ENCODE assay signal across 18 cellular contexts in the genomic region with DNA sequence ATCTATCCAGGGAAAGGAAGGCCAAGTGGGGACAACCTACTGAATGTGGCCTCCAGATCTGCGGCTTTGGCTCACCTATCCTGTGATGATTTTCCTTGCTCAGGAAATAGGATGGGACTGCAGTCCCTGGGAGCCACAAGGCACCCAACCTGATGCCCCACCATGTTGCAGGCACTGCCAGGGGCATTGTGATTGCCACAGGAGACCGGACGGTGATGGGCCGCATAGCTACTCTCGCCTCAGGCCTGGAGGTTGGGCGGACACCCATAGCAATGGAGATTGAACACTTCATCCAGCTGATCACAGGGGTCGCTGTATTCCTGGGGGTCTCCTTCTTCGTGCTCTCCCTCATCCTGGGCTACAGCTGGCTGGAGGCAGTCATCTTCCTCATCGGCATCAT. TPM values are rescaled to one million over a fixed set of nuclear protein-coding genes. Genes with fewer than 3 reads are reported as not detected.
DNase-seq lines count a peak whose midpoint lies in the region; ATAC-seq and TF ChIP-seq lines count a peak whose summit lies in the region.
"Had no signal": no experiment of that assay in that cellular context is flagged by ENCODE, and none has a peak within 500 bp of the region (broad histone marks: within the 10 kb centered on the region; RNA-seq: fewer than 3 reads in every experiment).

No MANE protein-coding gene starts in this region.

- WGBS in heart right ventricle, 2 donors, result 95 to 96% methylated on average over 9 of the region's 9 CpGs

- DNase-seq in heart right ventricle (no peak), Right ventricle myocardium inferior (ENCODE audit: missing footprints) (no peak), right atrium auricular region (ENCODE audit: low spot score) (no peak), gastrocnemius medialis (peak in 1 of 2 donors; percentile 60), NCI-H1436 treated with DMSO at 0.1 percent for 48 hours (lab: John Stamatoyannopoulos, UW) (no peak), SKM-1 treated with dmso at 0.1 percent for 144 hours (lab: John Stamatoyannopoulos, UW; ENCODE audit: unreplicated experiment) (no peak)
- no peak for DNase-seq in activated naive CD4-positive, alpha-beta T cell treated with Interleukin-2 at 50 U/mL for 16 hours
- DNase-seq: COR-L47, DMS153, KBM-7, NCI-H1048, NCI-H345, NCI-H69 had no signal

- TF ChIP-seq CTCF in heart right ventricle (IDR thresholded peaks at IDR 0.05) (no peak), right atrium auricular region (IDR thresholded peaks at IDR 0.05) (no peak), gastrocnemius medialis (IDR thresholded peaks at IDR 0.05 in 4 of 5, conservative IDR thresholded peaks at IDR 0.05 in 1 of 5) (no peak)

- H3K27ac ChIP-seq in heart right ventricle (peak overlapping the region in 9 of 10 donors; percentile 3 to 88 (median 70)), right atrium auricular region (peak overlapping the region; percentile 65 to 91), gastrocnemius medialis (peak overlapping the region; percentile 92 to 100 (median 98))
- H3K27ac ChIP-seq: C4-2B, RWPE1 had no signal

- intact Hi-C loops in heart right ventricle (cut with DNase I), result no loop called here
- intact Hi-C loops in Right ventricle myocardium inferior (cut with DNase I), result no loop called here
- intact Hi-C loops in gastrocnemius medialis (cut with DNase I; ENCODE audit: low total_unique reads), result no loop called here

- peaks cover 0 to 92% (median 4%) of the 10 kb centered on the region in 9 donors for H3K36me3 ChIP-seq in heart right ventricle
- H3K36me3 ChIP-seq in right atrium auricular region, result peaks cover 71% of the 10 kb centered on the region
- H3K36me3 ChIP-seq in gastrocnemius medialis, result peaks cover 0 to 56% of the 10 kb centered on the region in 2 donors

- H3K9me3 ChIP-seq in heart right ventricle (no peaks in the 10 kb centered on the region), right atrium auricular region (no peaks in the 10 kb centered on the region), gastrocnemius medialis (no peaks in the 10 kb centered on the region)

- TF ChIP-seq POLR2A in gastrocnemius medialis (IDR thresholded peaks at IDR 0.05), result no peak

- H3K4me1 ChIP-seq in heart right ventricle (peaks cover 0 to 98% (median 59%) of the 10 kb centered on the region in 9 donors), right atrium auricular region (peaks cover 0 to 67% of the 10 kb centered on the region in 2 donors), gastrocnemius medialis (peaks cover 91 to 93% of the 10 kb centered on the region in 2 donors)

- H3K4me3 ChIP-seq in heart right ventricle (no peak overlapping the region), right atrium auricular region (no peak overlapping the region), gastrocnemius medialis (peak overlapping the region in 3 of 4 donors; percentile 4 to 12 (median 4))

- ATAC-seq in heart right ventricle, result no peak
- ATAC-seq in Right ventricle myocardium inferior, result no peak
- no peak for ATAC-seq in gastrocnemius medialis
- no peak for ATAC-seq in HG02798 (IDR thresholded peaks at IDR 0.05; ENCODE audit: poor library complexity, unreplicated experiment)

- in situ Hi-C loops in gastrocnemius medialis (cut with MboI; ENCODE audit: low sequenced_read_pairs in 4 of 4), result no loop called here

- H3K27me3 ChIP-seq in heart right ventricle (no peaks in the 10 kb centered on the region), right atrium auricular region (no peaks in the 10 kb centered on the region), gastrocnemius medialis (no peaks in the 10 kb centered on the region)

RNA-seq across cellular contexts. Expression of gene ATP1A2, which starts 11.8 kb away (rescaled TPM):
- total RNA-seq in heart right ventricle, result 100 to 1,000 TPM; 108 to 342 (median 207) TPM
- 10 to 100 TPM; 14.2 to 83.8 TPM for polyA plus RNA-seq in heart right ventricle
- 209 TPM for total RNA-seq in Right ventricle myocardium inferior
- 100 to 1,000 TPM; 146 to 228 TPM for total RNA-seq in right atrium auricular region
- 100 to 1,000 TPM; 281 to 710 (median 413) TPM for total RNA-seq in gastrocnemius medialis
- total RNA-seq: M059J had no signal

RNA-seq across cellular contexts. Expression of gene ATP1A4, which starts 24.0 kb away (rescaled TPM):
- total RNA-seq in heart right ventricle (1 to 10 TPM in 1 of 10 donors, under 1 TPM in 4, not detected in 5; 0.14 to 1.5 (median 0.50) TPM), Right ventricle myocardium inferior (not detected), right atrium auricular region (not detected), gastrocnemius medialis (under 1 TPM in 2 of 4 donors, not detected in 2; 0.07 to 0.47 TPM)
- under 1 TPM; 0.04 to 0.29 TPM for polyA plus RNA-seq in heart right ventricle
- total RNA-seq: A172, M059J had no signal

RNA-seq across cellular contexts. Expression of gene IGSF8, which starts 29.0 kb away (rescaled TPM):
- total RNA-seq in heart right ventricle, result 10 to 100 TPM; 17.0 to 42.2 (median 20.6) TPM
- polyA plus RNA-seq in heart right ventricle, result 10 to 100 TPM; 13.4 to 27.1 TPM
- 21.9 TPM for total RNA-seq in Right ventricle myocardium inferior
- 10 to 100 TPM; 20.1 to 20.8 TPM for total RNA-seq in right atrium auricular region
- total RNA-seq in gastrocnemius medialis, result 10 to 100 TPM in 1 of 4 donors, 1 to 10 TPM in 3; 3.4 to 12.8 (median 8.7) TPM

RNA-seq across cellular contexts. Expression of gene KCNJ9, which starts 46.0 kb away (rescaled TPM):
- total RNA-seq in heart right ventricle (under 1 TPM in 3 of 10 donors, not detected in 7; 0.06 to 0.09 (median 0.07) TPM), Right ventricle myocardium inferior (not detected), right atrium auricular region (under 1 TPM in 1 of 2 donors, not detected in 1; 0.08 TPM), gastrocnemius medialis (not detected)
- polyA plus RNA-seq in heart right ventricle, result under 1 TPM in 1 of 2 donors, not detected in 1; 0.01 TPM
- total RNA-seq: A172, M059J had no signal

RNA-seq across cellular contexts. Expression of gene KCNJ10, which starts 57.4 kb away (rescaled TPM):
- total RNA-seq in heart right ventricle (1 to 10 TPM in 1 of 10 donors, not detected in 9; 1.9 TPM), Right ventricle myocardium inferior (not detected), right atrium auricular region (under 1 TPM in 1 of 2 donors, not detected in 1; 0.20 TPM), gastrocnemius medialis (not detected)
- polyA plus RNA-seq in heart right ventricle, result under 1 TPM in 1 of 2 donors, not detected in 1; 0.09 TPM
- total RNA-seq: A172, M059J had no signal

Comparison
In these comparisons a context has a peak if more than half of its experiments do, and no peak if none do; other contexts are left out.
1. H3K4me3 ChIP-seq: peak in gastrocnemius medialis (3 of 4); none in heart right ventricle (0 of 10) and right atrium auricular region (0 of 2).
2. Peak in every context shown above with its lines, with median percentiles within 50 percentile points of each other: H3K27ac ChIP-seq.